Comparison of ENCODE assay signal across 2 cellular contexts in genomic region chr2:183113630-183114029, GRCh38.
TF ChIP-seq lines count a peak whose summit lies in the region.

No MANE protein-coding gene starts in this region.

TF ChIP-seq in GM23338, 12 proteins besides CTCF, POLR2A, EP300 and RAD21:
- TF ChIP-seq REST (IDR thresholded peaks at IDR 0.05; ENCODE audit: unreplicated experiment), result no peak
- TF ChIP-seq STAT1 (IDR thresholded peaks at IDR 0.05; ENCODE audit: unreplicated experiment), result no peak
- TF ChIP-seq CREB1 (CRISPR knock-in tag; IDR thresholded peaks at IDR 0.05; ENCODE audit: low read depth), result no peak
- no peak for TF ChIP-seq ZNF462 (CRISPR knock-in tag; IDR thresholded peaks at IDR 0.05)
- TF ChIP-seq ZNF331 (CRISPR knock-in tag; IDR thresholded peaks at IDR 0.05; ENCODE audit: low read depth), result no peak
- no peak for TF ChIP-seq EZH2 (IDR thresholded peaks at IDR 0.05; ENCODE audit: low read depth, unreplicated experiment)
- TF ChIP-seq ZNF114 (CRISPR knock-in tag; IDR thresholded peaks at IDR 0.05), result no peak
- no peak for TF ChIP-seq ETS1 (IDR thresholded peaks at IDR 0.05)
- TF ChIP-seq JUNB (IDR thresholded peaks at IDR 0.05; ENCODE audit: unreplicated experiment), result no peak

TF ChIP-seq in H1, 55 proteins besides CTCF, POLR2A, EP300 and RAD21:
- TF ChIP-seq KDM1A (IDR thresholded peaks at IDR 0.05; ENCODE audit: borderline replicate concordance, low read length) (no peak), CEBPB (IDR thresholded peaks at IDR 0.05; ENCODE audit: low read depth, low read length) (no peak), CBX5 (IDR thresholded peaks at IDR 0.05; ENCODE audit: low read depth, low read length) (no peak), SP2 (IDR thresholded peaks at IDR 0.05; ENCODE audit: low read length) (no peak), HDAC6 (IDR thresholded peaks at IDR 0.05; ENCODE audit: low read depth, low read length) (no peak), CREB1 (IDR thresholded peaks at IDR 0.05) (no peak), HDAC2 (IDR thresholded peaks at IDR 0.05; ENCODE audit: borderline replicate concordance in 1 of 2, low read depth in 2 of 2, low read length in 2 of 2) (no peak), RFX5 (IDR thresholded peaks at IDR 0.05; ENCODE audit: borderline replicate concordance, low read depth, low read length) (no peak), USF2 (IDR thresholded peaks at IDR 0.05; ENCODE audit: low read length) (no peak), SIN3A (conservative IDR thresholded peaks at IDR 0.05 in 1 of 2, IDR thresholded peaks at IDR 0.05 in 1 of 2; ENCODE audit: low read depth in 1 of 2, low read length in 2 of 2) (no peak), KDM4A (IDR thresholded peaks at IDR 0.05; ENCODE audit: low read depth, low read length, severe bottlenecking) (no peak), NANOG (IDR thresholded peaks at IDR 0.05; ENCODE audit: insufficient read depth, low read depth, low read length, poor library complexity, severe bottlenecking) (no peak), EGR1 (IDR thresholded peaks at IDR 0.05; ENCODE audit: borderline replicate concordance, low read depth, low read length) (no peak), CHD1 (IDR thresholded peaks at IDR 0.05; ENCODE audit: low read depth, low read length) (no peak), MAX (IDR thresholded peaks at IDR 0.05) (no peak), PHF8 (conservative IDR thresholded peaks at IDR 0.05; ENCODE audit: low read depth, low read length) (no peak), SRF (IDR thresholded peaks at IDR 0.05; ENCODE audit: low read depth, low read length) (no peak)
